1 cellular context compared by ENCODE assay signal in genomic region chr7:130440527-130441365, GRCh38.
TF ChIP-seq lines count a peak whose summit lies in the region.

CEP41 (minus strand) TSS chr7:130441016; CDS start chr7:130440966, 50 bp downstream.

TF ChIP-seq in GM12878, 131 proteins besides CTCF, POLR2A, EP300 and RAD21 (continued from another document and continues in another):
- TF ChIP-seq, protein P1, sequence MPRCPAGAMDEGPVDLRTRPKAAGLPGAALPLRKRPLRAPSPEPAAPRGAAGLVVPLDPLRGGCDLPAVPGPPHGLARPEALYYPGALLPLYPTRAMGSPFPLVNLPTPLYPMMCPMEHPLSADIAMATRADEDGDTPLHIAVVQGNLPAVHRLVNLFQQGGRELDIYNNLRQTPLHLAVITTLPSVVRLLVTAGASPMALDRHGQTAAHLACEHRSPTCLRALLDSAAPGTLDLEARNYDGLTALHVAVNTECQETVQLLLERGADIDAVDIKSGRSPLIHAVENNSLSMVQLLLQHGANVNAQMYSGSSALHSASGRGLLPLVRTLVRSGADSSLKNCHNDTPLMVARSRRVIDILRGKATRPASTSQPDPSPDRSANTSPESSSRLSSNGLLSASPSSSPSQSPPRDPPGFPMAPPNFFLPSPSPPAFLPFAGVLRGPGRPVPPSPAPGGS (IDR thresholded peaks at IDR 0.05; ENCODE audit: borderline replicate concordance, insufficient read depth, low read depth, low read length, poor library complexity, severe bottlenecking), result no peak
- TF ChIP-seq NR2C2 (IDR thresholded peaks at IDR 0.05; ENCODE audit: borderline replicate concordance, control insufficient read depth, insufficient read length, low read depth) (no peak), ZBTB33 (IDR thresholded peaks at IDR 0.05) (no peak), PRDM15 (CRISPR knock-in tag; IDR thresholded peaks at IDR 0.05) (no peak), SIX5 (IDR thresholded peaks at IDR 0.05; ENCODE audit: low read depth, low read length, severe bottlenecking) (peak; percentile 43), TARDBP (IDR thresholded peaks at IDR 0.05; ENCODE audit: borderline replicate concordance) (no peak), FOS (IDR thresholded peaks at IDR 0.05; ENCODE audit: borderline replicate concordance, extremely low read depth, insufficient read length) (peak; percentile 41), FOXK2 (IDR thresholded peaks at IDR 0.05) (no peak), IRF4 (IDR thresholded peaks at IDR 0.05; ENCODE audit: low read depth, low read length) (no peak), TBL1XR1 (IDR thresholded peaks at IDR 0.05; ENCODE audit: low read depth, low read length) (no peak), KAT2A (conservative IDR thresholded peaks at IDR 0.05; ENCODE audit: control insufficient read depth, low read depth, low read length) (no peak), IKZF1 (conservative IDR thresholded peaks at IDR 0.05) (peak; percentile 59), SUZ12 (IDR thresholded peaks at IDR 0.05; ENCODE audit: unreplicated experiment) (no peak), SMC3 (IDR thresholded peaks at IDR 0.05; ENCODE audit: borderline replicate concordance, low read length) (0 out of 2 replicates have a peak, but pooled peaks have one; percentile 4), GABPA (IDR thresholded peaks at IDR 0.05; ENCODE audit: low read depth) (peak; percentile 82), USF1 (IDR thresholded peaks at IDR 0.05; ENCODE audit: borderline replicate concordance, extremely low read length, insufficient read depth, low read depth, low read length) (no peak), MTA3 (IDR thresholded peaks at IDR 0.05; ENCODE audit: borderline replicate concordance, low read length) (no peak), BHLHE40 (IDR thresholded peaks at IDR 0.05; ENCODE audit: borderline replicate concordance in 1 of 2, low read depth in 2 of 2, low read length in 1 of 2) (peak; percentile 2 to 17; a peak in 1 of 4 replicates), NRF1 (conservative IDR thresholded peaks at IDR 0.05; ENCODE audit: low read depth, low read length) (peak; percentile 28; the same call in 1 of the 2 replicates), HDAC2 (IDR thresholded peaks at IDR 0.05) (no peak), EGR1 (IDR thresholded peaks at IDR 0.05; ENCODE audit: borderline replicate concordance in 1 of 2, low read depth in 2 of 2, low read length in 2 of 2) (peak in 1 of 2 experiments; percentile 75; a peak in 1 of 3 replicates), PAX5 (IDR thresholded peaks at IDR 0.05; ENCODE audit: borderline replicate concordance, low read depth, low read length) (no peak), JUND (IDR thresholded peaks at IDR 0.05; ENCODE audit: low read depth, low read length) (no peak), CHD1 (IDR thresholded peaks at IDR 0.05; ENCODE audit: low read depth, low read length) (no peak), TCF3 (IDR thresholded peaks at IDR 0.05; ENCODE audit: borderline replicate concordance, insufficient read depth, low read depth, low read length) (no peak), POLR2AphosphoS5 (IDR thresholded peaks at IDR 0.05; ENCODE audit: low read length) (no peak), ZNF687 (IDR thresholded peaks at IDR 0.05) (peak; percentile 66; the same call in 1 of the 2 replicates), RUNX3 (IDR thresholded peaks at IDR 0.05; ENCODE audit: low read length) (no peak), IKZF2 (IDR thresholded peaks at IDR 0.05) (0 out of 4 replicates have a peak, but pooled peaks of 1 of the 2 experiments have one; percentile 12), LARP7 (IDR thresholded peaks at IDR 0.05) (peak; percentile 36; the same call in 1 of the 2 replicates), ZBED1 (IDR thresholded peaks at IDR 0.05; ENCODE audit: borderline replicate concordance) (no peak)
- TF ChIP-seq, protein P2, sequence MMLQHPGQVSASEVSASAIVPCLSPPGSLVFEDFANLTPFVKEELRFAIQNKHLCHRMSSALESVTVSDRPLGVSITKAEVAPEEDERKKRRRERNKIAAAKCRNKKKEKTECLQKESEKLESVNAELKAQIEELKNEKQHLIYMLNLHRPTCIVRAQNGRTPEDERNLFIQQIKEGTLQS (IDR thresholded peaks at IDR 0.05; ENCODE audit: borderline replicate concordance, extremely low read depth, low read depth, low read length), result no peak
- TF ChIP-seq, protein P3, sequence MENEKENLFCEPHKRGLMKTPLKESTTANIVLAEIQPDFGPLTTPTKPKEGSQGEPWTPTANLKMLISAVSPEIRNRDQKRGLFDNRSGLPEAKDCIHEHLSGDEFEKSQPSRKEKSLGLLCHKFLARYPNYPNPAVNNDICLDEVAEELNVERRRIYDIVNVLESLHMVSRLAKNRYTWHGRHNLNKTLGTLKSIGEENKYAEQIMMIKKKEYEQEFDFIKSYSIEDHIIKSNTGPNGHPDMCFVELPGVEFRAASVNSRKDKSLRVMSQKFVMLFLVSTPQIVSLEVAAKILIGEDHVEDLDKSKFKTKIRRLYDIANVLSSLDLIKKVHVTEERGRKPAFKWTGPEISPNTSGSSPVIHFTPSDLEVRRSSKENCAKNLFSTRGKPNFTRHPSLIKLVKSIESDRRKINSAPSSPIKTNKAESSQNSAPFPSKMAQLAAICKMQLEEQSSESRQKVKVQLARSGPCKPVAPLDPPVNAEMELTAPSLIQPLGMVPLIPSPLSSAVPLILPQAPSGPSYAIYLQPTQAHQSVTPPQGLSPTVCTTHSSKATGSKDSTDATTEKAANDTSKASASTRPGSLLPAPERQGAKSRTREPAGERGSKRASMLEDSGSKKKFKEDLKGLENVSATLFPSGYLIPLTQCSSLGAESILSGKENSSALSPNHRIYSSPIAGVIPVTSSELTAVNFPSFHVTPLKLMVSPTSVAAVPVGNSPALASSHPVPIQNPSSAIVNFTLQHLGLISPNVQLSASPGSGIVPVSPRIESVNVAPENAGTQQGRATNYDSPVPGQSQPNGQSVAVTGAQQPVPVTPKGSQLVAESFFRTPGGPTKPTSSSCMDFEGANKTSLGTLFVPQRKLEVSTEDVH (IDR thresholded peaks at IDR 0.05; ENCODE audit: low read depth, partially characterized antibody), result no peak
- TF ChIP-seq, protein P4, sequence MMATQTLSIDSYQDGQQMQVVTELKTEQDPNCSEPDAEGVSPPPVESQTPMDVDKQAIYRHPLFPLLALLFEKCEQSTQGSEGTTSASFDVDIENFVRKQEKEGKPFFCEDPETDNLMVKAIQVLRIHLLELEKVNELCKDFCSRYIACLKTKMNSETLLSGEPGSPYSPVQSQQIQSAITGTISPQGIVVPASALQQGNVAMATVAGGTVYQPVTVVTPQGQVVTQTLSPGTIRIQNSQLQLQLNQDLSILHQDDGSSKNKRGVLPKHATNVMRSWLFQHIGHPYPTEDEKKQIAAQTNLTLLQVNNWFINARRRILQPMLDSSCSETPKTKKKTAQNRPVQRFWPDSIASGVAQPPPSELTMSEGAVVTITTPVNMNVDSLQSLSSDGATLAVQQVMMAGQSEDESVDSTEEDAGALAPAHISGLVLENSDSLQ (IDR thresholded peaks at IDR 0.05), result peak; percentile 84
- TF ChIP-seq, protein P5, sequence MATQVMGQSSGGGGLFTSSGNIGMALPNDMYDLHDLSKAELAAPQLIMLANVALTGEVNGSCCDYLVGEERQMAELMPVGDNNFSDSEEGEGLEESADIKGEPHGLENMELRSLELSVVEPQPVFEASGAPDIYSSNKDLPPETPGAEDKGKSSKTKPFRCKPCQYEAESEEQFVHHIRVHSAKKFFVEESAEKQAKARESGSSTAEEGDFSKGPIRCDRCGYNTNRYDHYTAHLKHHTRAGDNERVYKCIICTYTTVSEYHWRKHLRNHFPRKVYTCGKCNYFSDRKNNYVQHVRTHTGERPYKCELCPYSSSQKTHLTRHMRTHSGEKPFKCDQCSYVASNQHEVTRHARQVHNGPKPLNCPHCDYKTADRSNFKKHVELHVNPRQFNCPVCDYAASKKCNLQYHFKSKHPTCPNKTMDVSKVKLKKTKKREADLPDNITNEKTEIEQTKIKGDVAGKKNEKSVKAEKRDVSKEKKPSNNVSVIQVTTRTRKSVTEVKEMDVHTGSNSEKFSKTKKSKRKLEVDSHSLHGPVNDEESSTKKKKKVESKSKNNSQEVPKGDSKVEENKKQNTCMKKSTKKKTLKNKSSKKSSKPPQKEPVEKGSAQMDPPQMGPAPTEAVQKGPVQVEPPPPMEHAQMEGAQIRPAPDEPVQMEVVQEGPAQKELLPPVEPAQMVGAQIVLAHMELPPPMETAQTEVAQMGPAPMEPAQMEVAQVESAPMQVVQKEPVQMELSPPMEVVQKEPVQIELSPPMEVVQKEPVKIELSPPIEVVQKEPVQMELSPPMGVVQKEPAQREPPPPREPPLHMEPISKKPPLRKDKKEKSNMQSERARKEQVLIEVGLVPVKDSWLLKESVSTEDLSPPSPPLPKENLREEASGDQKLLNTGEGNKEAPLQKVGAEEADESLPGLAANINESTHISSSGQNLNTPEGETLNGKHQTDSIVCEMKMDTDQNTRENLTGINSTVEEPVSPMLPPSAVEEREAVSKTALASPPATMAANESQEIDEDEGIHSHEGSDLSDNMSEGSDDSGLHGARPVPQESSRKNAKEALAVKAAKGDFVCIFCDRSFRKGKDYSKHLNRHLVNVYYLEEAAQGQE (IDR thresholded peaks at IDR 0.05; ENCODE audit: low read depth, low read length), result no peak
